Comparison of ENCODE assay signal across 22 cellular contexts in genomic region chr13:84200971-84201370, GRCh38.
"Had no signal": no experiment of that assay in that cellular context is flagged by ENCODE, and none has a peak within 500 bp of the region (broad histone marks: within the 10 kb centered on the region; RNA-seq: fewer than 3 reads in every experiment).

No MANE protein-coding gene starts in this region.

- DNase-seq: dermis blood vessel endothelial cell; dorsolateral prefrontal cortex; effector CD4-positive, alpha-beta T cell; effector memory CD4-positive, alpha-beta T cell; endodermal cell; erythroblast; esophagus squamous epithelium; foreskin keratinocyte; heart left ventricle; hypothalamus; left cardiac atrium; left lung; left ventricle myocardium superior; lower lobe of right lung; mesenchymal stem cell; mucosa of descending colon had no signal

- H3K4me3 ChIP-seq: coronary artery, dorsolateral prefrontal cortex, esophagus squamous epithelium, gastroesophageal sphincter, heart left ventricle, hepatocyte, left lung, lower lobe of right lung, mucosa of descending colon had no signal

- H3K27me3 ChIP-seq: dorsolateral prefrontal cortex, esophagus squamous epithelium, foreskin keratinocyte, gastroesophageal sphincter, heart left ventricle, hepatocyte, left lung had no signal

- H3K4me3 Mint-ChIP-seq: endodermal cell, mesothelial cell of epicardium had no signal

- H3K27ac ChIP-seq: coronary artery, dorsolateral prefrontal cortex, epithelial cell of prostate, esophagus squamous epithelium, foreskin keratinocyte, gastroesophageal sphincter, heart left ventricle, hepatocyte, left lung, lower lobe of right lung had no signal

- H3K36me3 ChIP-seq: esophagus squamous epithelium, gastroesophageal sphincter, heart left ventricle, left lung, lower lobe of right lung had no signal

- H3K4me2 ChIP-seq: hepatocyte had no signal

- H3K4me1 Mint-ChIP-seq: endodermal cell, mesothelial cell of epicardium had no signal

- H3K4me1 ChIP-seq: esophagus squamous epithelium, foreskin keratinocyte, gastroesophageal sphincter, heart left ventricle, left lung, lower lobe of right lung had no signal

- H2AFZ ChIP-seq: hepatocyte had no signal

- H3K27ac Mint-ChIP-seq: endodermal cell, mesothelial cell of epicardium had no signal

- H3K79me2 ChIP-seq: hepatocyte had no signal

- H3K36me3 Mint-ChIP-seq: mesothelial cell of epicardium had no signal

- ATAC-seq: esophagus mucosa, foreskin keratinocyte, gastroesophageal sphincter, heart left ventricle, left cardiac atrium, left lung, left ventricle myocardium superior, lower lobe of right lung, mucosa of descending colon had no signal

- H3K9me3 Mint-ChIP-seq: endodermal cell had no signal
